9 cellular contexts compared by ENCODE assay signal in genomic region chr17:82697808-82698064, GRCh38. TPM values are rescaled to one million over a fixed set of nuclear protein-coding genes. Genes with fewer than 3 reads are reported as not detected.
DNase-seq lines count a peak whose midpoint lies in the region; ATAC-seq, FAIRE-seq and TF ChIP-seq lines count a peak whose summit lies in the region.
"Had no signal": no experiment of that assay in that cellular context is flagged by ENCODE, and none has a peak within 500 bp of the region (broad histone marks: within the 10 kb centered on the region; RNA-seq: fewer than 3 reads in every experiment).

No MANE protein-coding gene starts in this region.

- H3K27ac ChIP-seq in SU-DHL-6 (ENCODE audit: low read depth, low read length) = no peak overlapping the region
- peak overlapping the region in 2 of 4 donors; percentile 81 to 82 for H3K27ac ChIP-seq in gastroesophageal sphincter
- peak overlapping the region in 2 of 4 donors; percentile 62 to 87 for H3K27ac ChIP-seq in gastrocnemius medialis

- DNase-seq in GM06990 (ENCODE audit: extremely low read depth, insufficient read length) (no peak), gastrocnemius medialis (no peak), activated gamma-delta T cell (lab: John Stamatoyannopoulos, UW) (no peak), SHP77 (lab: John Stamatoyannopoulos, UW) (no peak), LoVo (ENCODE audit: low spot score) (no peak), HTR-8/SVneo (ENCODE audit: insufficient read length, low spot score) (no peak)
- DNase-seq: NCI-H187 had no signal

- peaks cover 0 to 25% (median 12%) of the 10 kb centered on the region in 3 donors for H3K4me1 ChIP-seq in gastroesophageal sphincter
- peaks cover 10 to 19% of the 10 kb centered on the region in 2 donors for H3K4me1 ChIP-seq in gastrocnemius medialis

- TF ChIP-seq CTCF in GM06990 (IDR thresholded peaks at IDR 0.05; ENCODE audit: insufficient read depth, low read length, poor library complexity, severe bottlenecking) (no peak), SU-DHL-6 (IDR thresholded peaks at IDR 0.05; ENCODE audit: insufficient read depth, low read length, poor library complexity, severe bottlenecking) (no peak), gastroesophageal sphincter (IDR thresholded peaks at IDR 0.05) (no peak), gastrocnemius medialis (IDR thresholded peaks at IDR 0.05 in 4 of 5, conservative IDR thresholded peaks at IDR 0.05 in 1 of 5) (no peak)

- no peak overlapping the region for H2AFZ ChIP-seq in SU-DHL-6 (ENCODE audit: low read depth, low read length, severe bottlenecking)

- in situ Hi-C loops in gastrocnemius medialis (cut with MboI; ENCODE audit: low sequenced_read_pairs in 4 of 4) = no loop called here

- WGBS in gastroesophageal sphincter (ENCODE audit: low coverage in 1 of 2), 2 donors = no CpG with 5 or more reads among the region's 32 CpGs

- H3F3A ChIP-seq in SU-DHL-6 (ENCODE audit: insufficient read depth) = no peaks in the 10 kb centered on the region

- no peaks in the 10 kb centered on the region for H4K20me1 ChIP-seq in SU-DHL-6 (ENCODE audit: low read depth, low read length)

- no peaks in the 10 kb centered on the region for H3K36me3 ChIP-seq in GM06990 (ENCODE audit: control insufficient read depth, insufficient read depth, low read length)
- H3K36me3 ChIP-seq in SU-DHL-6 (ENCODE audit: low read length) = no peaks in the 10 kb centered on the region
- H3K36me3 ChIP-seq in gastroesophageal sphincter = no peaks in the 10 kb centered on the region
- no peaks in the 10 kb centered on the region for H3K36me3 ChIP-seq in gastrocnemius medialis

- H3K4me2 ChIP-seq in SU-DHL-6 (ENCODE audit: low read depth, low read length, poor library complexity, severe bottlenecking) = peak overlapping the region; percentile 20

- intact Hi-C loops in gastrocnemius medialis (cut with DNase I; ENCODE audit: low total_unique reads) = loop anchor here (1.0 kb wide), 1 partner anchor 19 kb away; the partner anchor contains the start of gene FN3KRP

- no peak overlapping the region for H3K9ac ChIP-seq in SU-DHL-6 (ENCODE audit: low read length)

- H3K79me2 ChIP-seq in SU-DHL-6 (ENCODE audit: insufficient read depth, low read length) = no peaks in the 10 kb centered on the region

- no peaks in the 10 kb centered on the region for H3K9me2 ChIP-seq in SU-DHL-6 (replicated peaks; ENCODE audit: insufficient read depth, low read length)

- FAIRE-seq in HTR-8/SVneo (lab: Jason Lieb, UNC) = no peak

- H3K27me3 ChIP-seq in GM06990 (replicated peaks; ENCODE audit: control insufficient read depth, insufficient read depth, low read length) (no peaks in the 10 kb centered on the region), SU-DHL-6 (ENCODE audit: low read length) (no peaks in the 10 kb centered on the region), gastroesophageal sphincter (no peaks in the 10 kb centered on the region), gastrocnemius medialis (no peaks in the 10 kb centered on the region)

- H3K9me3 ChIP-seq in SU-DHL-6 (ENCODE audit: insufficient read depth, low read length) = peaks cover 11% of the 10 kb centered on the region
- H3K9me3 ChIP-seq in gastroesophageal sphincter = peaks cover 0 to 9% (median 0%) of the 10 kb centered on the region in 3 donors
- no peaks in the 10 kb centered on the region for H3K9me3 ChIP-seq in gastrocnemius medialis

- H3K4me3 ChIP-seq in GM06990 (replicated peaks; ENCODE audit: low read depth, low read length) (peak overlapping the region; percentile 72), SU-DHL-6 (ENCODE audit: insufficient read depth, low read length, poor library complexity, severe bottlenecking) (no peak overlapping the region), gastroesophageal sphincter (peak overlapping the region; percentile 65 to 92), gastrocnemius medialis (peak overlapping the region; percentile 59 to 75 (median 70))

- no peak for TF ChIP-seq EP300 in gastroesophageal sphincter (IDR thresholded peaks at IDR 0.05)

- TF ChIP-seq POLR2A in gastroesophageal sphincter (IDR thresholded peaks at IDR 0.05) (no peak), gastrocnemius medialis (IDR thresholded peaks at IDR 0.05) (no peak)

- no peak for ATAC-seq in gastroesophageal sphincter
- ATAC-seq in gastrocnemius medialis = no peak

RNA-seq across cellular contexts. Expression of gene RAB40B, which starts 0.8 kb away (rescaled TPM):
- 10 to 100 TPM; 10.4 to 25.5 (median 19.2) TPM for total RNA-seq in gastroesophageal sphincter
- 10 to 100 TPM; 19.0 to 52.7 (median 24.4) TPM for total RNA-seq in gastrocnemius medialis

RNA-seq across cellular contexts. Expression of gene FN3KRP, which starts 18.8 kb away (rescaled TPM):
- total RNA-seq in gastroesophageal sphincter (10 to 100 TPM; 12.8 to 22.9 (median 18.2) TPM), gastrocnemius medialis (1 to 10 TPM; 2.3 to 7.9 (median 3.9) TPM)

RNA-seq across cellular contexts. Expression of gene FN3K, which starts 37.7 kb away (rescaled TPM):
- 10 to 100 TPM in 1 of 4 donors, 1 to 10 TPM in 3; 6.9 to 22.0 (median 8.6) TPM for total RNA-seq in gastroesophageal sphincter
- 1 to 10 TPM; 1.1 to 5.5 (median 2.7) TPM for total RNA-seq in gastrocnemius medialis

RNA-seq across cellular contexts. Expression of gene WDR45B, which starts 49.5 kb away (rescaled TPM):
- total RNA-seq in gastroesophageal sphincter (10 to 100 TPM; 70.8 to 77.4 (median 76.4) TPM), gastrocnemius medialis (10 to 100 TPM; 28.0 to 39.2 (median 34.8) TPM)

RNA-seq across cellular contexts. Expression of gene TBCD, which starts 54.1 kb away (rescaled TPM):
- total RNA-seq in gastroesophageal sphincter (10 to 100 TPM; 32.0 to 57.8 (median 47.0) TPM), gastrocnemius medialis (10 to 100 TPM; 18.0 to 50.4 (median 33.3) TPM)
